In genomic region chr5:14902826-14903560, GRCh38 we compare ENCODE assay signal across 15 cellular contexts.
"Had no signal": no experiment of that assay in that cellular context is flagged by ENCODE, and none has a peak within 500 bp of the region (broad histone marks: within the 10 kb centered on the region; RNA-seq: fewer than 3 reads in every experiment).

No MANE protein-coding gene starts in this region.

- H3K27ac ChIP-seq: esophagus squamous epithelium, transverse colon, vagina had no signal

- H3K36me3 ChIP-seq: esophagus squamous epithelium, heart left ventricle, transverse colon, vagina had no signal

- ATAC-seq: heart left ventricle; left cardiac atrium; mucosa of descending colon; naive thymus-derived CD8-positive, alpha-beta T cell had no signal

- H3K9me3 ChIP-seq: esophagus squamous epithelium, heart left ventricle, mucosa of descending colon, transverse colon, vagina had no signal

- H3K27me3 ChIP-seq: esophagus squamous epithelium, heart left ventricle, transverse colon, vagina had no signal

- H3K4me3 ChIP-seq: esophagus squamous epithelium, heart left ventricle, mucosa of descending colon, skin epidermis, transverse colon, vagina had no signal

- H3K4me1 ChIP-seq: vagina had no signal

- DNase-seq: activated B cell treated with CpG ODN at 0.5 μM for 24 hours; activated CD4-positive, alpha-beta T cell treated with anti-CD3 and anti-CD28 coated beads, Interleukin-2, amount 10 ng/mL, durations not matched to agents 7 days and 5 days; activated CD8-positive, alpha-beta memory T cell treated with anti-CD3 and anti-CD28 coated beads for 24 hours; activated naive CD8-positive, alpha-beta T cell treated with anti-CD3 and anti-CD28 coated beads for 36 hours; esophagus squamous epithelium; heart left ventricle; left cardiac atrium; mucosa of descending colon; naive thymus-derived CD8-positive, alpha-beta T cell; right cardiac atrium; stimulated activated CD4-positive, alpha-beta T cell treated with anti-CD3 and anti-CD28 coated beads, Interleukin-4, amount 100 ng/mL, for 24 hours; stimulated activated naive CD4-positive, alpha-beta T cell; transverse colon had no signal
